16 cellular contexts compared by ENCODE assay signal in the genomic region with DNA sequence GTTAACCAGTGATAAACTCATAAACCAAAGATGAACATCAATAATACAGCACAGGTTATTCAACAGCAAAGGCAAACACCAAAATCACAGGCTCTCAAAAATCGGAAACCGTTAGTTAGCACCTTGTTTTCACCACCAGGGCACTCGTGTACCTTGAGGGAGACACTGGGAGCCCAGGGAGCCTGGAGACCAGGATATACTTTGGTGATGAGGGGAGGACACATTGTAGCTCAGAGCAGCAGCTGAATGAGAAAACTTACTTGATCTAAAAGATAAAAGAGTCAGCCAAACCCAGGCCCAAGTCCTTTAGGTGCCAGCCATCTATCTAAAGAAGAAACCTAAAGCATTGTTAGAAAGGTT. TPM values are rescaled to one million over a fixed set of nuclear protein-coding genes. Genes with fewer than 3 reads are reported as not detected.
A peak's percentile ranks its signal among the peaks of the same experiment; 100 is the strongest.
DNase-seq lines count a peak whose midpoint lies in the region; ATAC-seq and TF ChIP-seq lines count a peak whose summit lies in the region.
"Had no signal": no experiment of that assay in that cellular context is flagged by ENCODE, and none has a peak within 500 bp of the region (broad histone marks: within the 10 kb centered on the region; RNA-seq: fewer than 3 reads in every experiment).

No MANE protein-coding gene starts in this region.

- H3K36me3 ChIP-seq in iPS-20b (ENCODE audit: insufficient read depth, low read depth, low read length) (peaks cover 14% of the 10 kb centered on the region), transverse colon (no peaks in the 10 kb centered on the region)
- H3K36me3 ChIP-seq: suprapubic skin had no signal

- 0 out of 2 replicates have a peak overlapping the region, but pooled peaks have one; percentile 8 for H3K4me3 ChIP-seq in iPS-20b (ENCODE audit: low read length)
- no peak overlapping the region for H3K4me3 ChIP-seq in transverse colon
- H3K4me3 ChIP-seq: skin epidermis, suprapubic skin had no signal

- peaks cover 27% of the 10 kb centered on the region for H3K27me3 Mint-ChIP-seq in nephron progenitor cell (ENCODE audit: low read depth, poor library complexity)

- TF ChIP-seq EP300 in transverse colon (IDR thresholded peaks at IDR 0.05; ENCODE audit: low read depth), result no peak

- no peaks in the 10 kb centered on the region for H3K9me3 Mint-ChIP-seq in nephron progenitor cell

- no peak overlapping the region for H3K4me3 Mint-ChIP-seq in nephron progenitor cell

- WGBS in transverse colon (ENCODE audit: low coverage in 1 of 2), 2 donors, result 21 to 22% methylated on average over 3 of the region's 3 CpGs

- H3K27ac ChIP-seq in iPS-20b (ENCODE audit: low read length) (no peak overlapping the region), transverse colon (peak overlapping the region; percentile 68 to 84 (median 76))

- in situ Hi-C loops in transverse colon (cut with MboI; ENCODE audit: low pct_ligation_motif_present in 1 of 4, low pct_unique_long_range_greater_than_20kb in 1 of 4, low sequenced_read_pairs in 3 of 4), result no loop called here

- no peaks in the 10 kb centered on the region for H3K9me3 ChIP-seq in iPS-20b (ENCODE audit: insufficient read depth, low read depth, low read length)
- H3K9me3 ChIP-seq in transverse colon, result no peaks in the 10 kb centered on the region
- H3K9me3 ChIP-seq: suprapubic skin had no signal

- H3K27me3 ChIP-seq in iPS-20b (ENCODE audit: insufficient read depth, low read length) (no peaks in the 10 kb centered on the region), transverse colon (no peaks in the 10 kb centered on the region)

- H3K27ac Mint-ChIP-seq in nephron progenitor cell, result no peak overlapping the region

- H3K4me1 ChIP-seq in iPS-20b (ENCODE audit: insufficient read depth, low read length) (peaks cover 96% of the 10 kb centered on the region), transverse colon (peaks cover 18 to 93% (median 76%) of the 10 kb centered on the region in 4 donors)

- DNase-seq in NCI-H2171 treated with DMSO at 0.1 percent for 48 hours (lab: John Stamatoyannopoulos, UW), result peak; percentile 11
- no peak for DNase-seq in NCI-H2171 (lab: John Stamatoyannopoulos, UW)
- no peak for DNase-seq in transverse colon
- no peak for DNase-seq in GM10266 (ENCODE audit: extremely low spot score)
- no peak for DNase-seq in nephron progenitor cell
- DNase-seq: activated CD4-positive, CD25-positive, alpha-beta regulatory T cell treated with anti-CD3 and anti-CD28 coated beads, Interleukin-2, amount 50 U/mL, for 72 hours; left ventricle myocardium superior; NCI-H1930; nucleus accumbens; OCI-M1; SW 1271 had no signal

- intact Hi-C loops in transverse colon (cut with DNase I; ENCODE audit: low total_unique reads), result no loop called here

- peak; percentile 12; the same call in 2 of the 3 replicates for ATAC-seq in SK-N-SH treated with all-trans-retinoic acid at 6 μM for 48 hours
- ATAC-seq in esophagus mucosa, result no peak
- ATAC-seq: left ventricle myocardium superior had no signal

- no peak for TF ChIP-seq POLR2A in transverse colon (IDR thresholded peaks at IDR 0.05)

- peaks cover 81% of the 10 kb centered on the region for H3K4me1 Mint-ChIP-seq in nephron progenitor cell

- TF ChIP-seq CTCF in transverse colon (IDR thresholded peaks at IDR 0.05) (peak in 3 of 5 experiments; percentile 7 to 22 (median 8)), GM10266 (IDR thresholded peaks at IDR 0.05; ENCODE audit: control insufficient read depth, insufficient read depth, low read depth, missing control alignments) (no peak), nephron progenitor cell (IDR thresholded peaks at IDR 0.05) (no peak)

- H3K9ac ChIP-seq in iPS-20b (ENCODE audit: low read depth, low read length), result no peak overlapping the region

- H3K36me3 Mint-ChIP-seq in nephron progenitor cell (ENCODE audit: low read depth), result no peaks in the 10 kb centered on the region

TF ChIP-seq in SK-N-SH treated with all-trans-retinoic acid at 6 μM for 48 hours, 23 proteins besides CTCF, POLR2A, EP300 and RAD21:
- no peak for TF ChIP-seq PPARA (CRISPR knock-in tag; IDR thresholded peaks at IDR 0.05; ENCODE audit: borderline replicate concordance)
- no peak for TF ChIP-seq ZFP3 (CRISPR knock-in tag; IDR thresholded peaks at IDR 0.05)
- TF ChIP-seq, protein P1, sequence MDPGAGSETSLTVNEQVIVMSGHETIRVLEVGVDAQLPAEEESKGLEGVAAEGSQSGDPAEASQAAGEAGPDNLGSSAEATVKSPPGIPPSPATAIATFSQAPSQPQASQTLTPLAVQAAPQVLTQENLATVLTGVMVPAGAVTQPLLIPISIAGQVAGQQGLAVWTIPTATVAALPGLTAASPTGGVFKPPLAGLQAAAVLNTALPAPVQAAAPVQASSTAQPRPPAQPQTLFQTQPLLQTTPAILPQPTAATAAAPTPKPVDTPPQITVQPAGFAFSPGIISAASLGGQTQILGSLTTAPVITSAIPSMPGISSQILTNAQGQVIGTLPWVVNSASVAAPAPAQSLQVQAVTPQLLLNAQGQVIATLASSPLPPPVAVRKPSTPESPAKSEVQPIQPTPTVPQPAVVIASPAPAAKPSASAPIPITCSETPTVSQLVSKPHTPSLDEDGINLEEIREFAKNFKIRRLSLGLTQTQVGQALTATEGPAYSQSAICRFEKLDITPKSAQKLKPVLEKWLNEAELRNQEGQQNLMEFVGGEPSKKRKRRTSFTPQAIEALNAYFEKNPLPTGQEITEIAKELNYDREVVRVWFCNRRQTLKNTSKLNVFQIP (CRISPR knock-in tag; IDR thresholded peaks at IDR 0.05; ENCODE audit: borderline replicate concordance, low read depth), result no peak
- no peak for TF ChIP-seq TOX (CRISPR knock-in tag; IDR thresholded peaks at IDR 0.05; ENCODE audit: borderline replicate concordance)
- no peak for TF ChIP-seq CSDC2 (CRISPR knock-in tag; IDR thresholded peaks at IDR 0.05)
- TF ChIP-seq TCF4 (CRISPR knock-in tag; IDR thresholded peaks at IDR 0.05; ENCODE audit: borderline replicate concordance), result no peak
- no peak for TF ChIP-seq ZC3H10 (CRISPR knock-in tag; IDR thresholded peaks at IDR 0.05)
- no peak for TF ChIP-seq ZNF70 (CRISPR knock-in tag; IDR thresholded peaks at IDR 0.05)
- TF ChIP-seq, protein P2, sequence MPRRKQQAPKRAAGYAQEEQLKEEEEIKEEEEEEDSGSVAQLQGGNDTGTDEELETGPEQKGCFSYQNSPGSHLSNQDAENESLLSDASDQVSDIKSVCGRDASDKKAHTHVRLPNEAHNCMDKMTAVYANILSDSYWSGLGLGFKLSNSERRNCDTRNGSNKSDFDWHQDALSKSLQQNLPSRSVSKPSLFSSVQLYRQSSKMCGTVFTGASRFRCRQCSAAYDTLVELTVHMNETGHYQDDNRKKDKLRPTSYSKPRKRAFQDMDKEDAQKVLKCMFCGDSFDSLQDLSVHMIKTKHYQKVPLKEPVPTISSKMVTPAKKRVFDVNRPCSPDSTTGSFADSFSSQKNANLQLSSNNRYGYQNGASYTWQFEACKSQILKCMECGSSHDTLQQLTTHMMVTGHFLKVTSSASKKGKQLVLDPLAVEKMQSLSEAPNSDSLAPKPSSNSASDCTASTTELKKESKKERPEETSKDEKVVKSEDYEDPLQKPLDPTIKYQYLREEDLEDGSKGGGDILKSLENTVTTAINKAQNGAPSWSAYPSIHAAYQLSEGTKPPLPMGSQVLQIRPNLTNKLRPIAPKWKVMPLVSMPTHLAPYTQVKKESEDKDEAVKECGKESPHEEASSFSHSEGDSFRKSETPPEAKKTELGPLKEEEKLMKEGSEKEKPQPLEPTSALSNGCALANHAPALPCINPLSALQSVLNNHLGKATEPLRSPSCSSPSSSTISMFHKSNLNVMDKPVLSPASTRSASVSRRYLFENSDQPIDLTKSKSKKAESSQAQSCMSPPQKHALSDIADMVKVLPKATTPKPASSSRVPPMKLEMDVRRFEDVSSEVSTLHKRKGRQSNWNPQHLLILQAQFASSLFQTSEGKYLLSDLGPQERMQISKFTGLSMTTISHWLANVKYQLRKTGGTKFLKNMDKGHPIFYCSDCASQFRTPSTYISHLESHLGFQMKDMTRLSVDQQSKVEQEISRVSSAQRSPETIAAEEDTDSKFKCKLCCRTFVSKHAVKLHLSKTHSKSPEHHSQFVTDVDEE (CRISPR knock-in tag; IDR thresholded peaks at IDR 0.05), result no peak

RNA-seq across cellular contexts. Expression of a gene that starts 19.4 kb away (rescaled TPM):
- total RNA-seq in transverse colon (10 to 100 TPM; 11.3 to 38.1 (median 19.9) TPM), esophagus mucosa (43.0 TPM)

Comparison
In these comparisons a context has a peak if more than half of its experiments do, and no peak if none do; other contexts are left out.
1. CTCF ChIP-seq: peak in transverse colon (3 of 5); none in GM10266 (single experiment) and nephron progenitor cell (single experiment).